Comparison of ENCODE assay signal across 8 cellular contexts in genomic region chr1:45339694-45340558, GRCh38. TPM values are rescaled to one million over a fixed set of nuclear protein-coding genes. Genes with fewer than 3 reads are reported as not detected.
DNase-seq lines count a peak whose midpoint lies in the region; ATAC-seq lines count a peak whose summit lies in the region.

Gene MUTYH, minus strand, starts transcription at chr1:45340440. Its CDS starts 5,935 bp downstream, at chr1:45334505.
Gene TOE1, plus strand, starts transcription at chr1:45340170. Its CDS starts 83 bp downstream, at chr1:45340253.

- peak within 1 kb of the TSS; percentile 96 to 99 (median 98) for H3K27ac Mint-ChIP-seq in IgD-negative memory B cell

- ATAC-seq in GM21529 (IDR thresholded peaks at IDR 0.05; ENCODE audit: unreplicated experiment) = peak; percentile 78

- peaks cover 16 to 31% (median 30%) of the 10 kb centered on the region in 3 donors for H3K4me1 Mint-ChIP-seq in IgD-negative memory B cell

- H3K4me3 Mint-ChIP-seq in IgD-negative memory B cell = peak within 1 kb of the TSS; percentile 99 to 100 (median 100)

- peaks cover 2% of the 10 kb centered on the region for H3K36me3 Mint-ChIP-seq in IgD-negative memory B cell

- H3K9me3 Mint-ChIP-seq in IgD-negative memory B cell = no peaks in the 10 kb centered on the region

- no peaks in the 10 kb centered on the region for H3K27me3 Mint-ChIP-seq in IgD-negative memory B cell

- DNase-seq in DMS114 treated with DMSO at 0.1 percent for 48 hours (lab: John Stamatoyannopoulos, UW; ENCODE audit: unreplicated experiment) = peak; percentile 87
- peak; percentile 97 for DNase-seq in OCI-M1 (lab: John Stamatoyannopoulos, UW)
- DNase-seq in activated T-cell treated with anti-CD3 and anti-CD28 coated beads for 24 hours (ENCODE audit: low read depth) = peak; percentile 95
- peak; percentile 85 for DNase-seq in epidermal melanocyte (ENCODE audit: insufficient read length, low spot score)
- DNase-seq in midbrain (lab: John Stamatoyannopoulos, UW) = peak; percentile 89
- DNase-seq in stimulated activated CD8-positive, alpha-beta memory T cell treated with anti-CD3 and anti-CD28 coated beads, Interleukin-15, amount 100 ng/mL, for 48 hours (ENCODE audit: low read depth in 2 of 2) = peak; percentile 97 to 99

RNA-seq across cellular contexts. Expression of gene MUTYH, which starts in this region (rescaled TPM):
- polyA plus RNA-seq in IgD-negative memory B cell = 21.1 TPM

RNA-seq across cellular contexts. Expression of gene TOE1, which starts in this region (rescaled TPM):
- polyA plus RNA-seq in IgD-negative memory B cell = 18.6 TPM

Comparison
In these comparisons a context has a peak if more than half of its experiments do, and no peak if none do; other contexts are left out.
1. Peak in every context shown above with its lines: DNase-seq and ATAC-seq.